8 cellular contexts compared by ENCODE assay signal in genomic region chr4:48343531-48343930, GRCh38.
DNase-seq lines count a peak whose midpoint lies in the region; TF ChIP-seq lines count a peak whose summit lies in the region.

No MANE protein-coding gene starts in this region.

- no peak overlapping the region for H3K27ac ChIP-seq in duodenal mucosa (ENCODE audit: low read depth, low read length)
- H3K27ac ChIP-seq in parathyroid adenoma, result no peak overlapping the region

- no peak overlapping the region for H3K9ac ChIP-seq in NT2/D1 (ENCODE audit: insufficient read length, low read depth)
- peak overlapping the region in 1 of 2 donors; percentile 77 for H3K9ac ChIP-seq in duodenal mucosa (ENCODE audit: low read depth in 1 of 2, low read length in 2 of 2)
- no peak overlapping the region for H3K9ac ChIP-seq in parathyroid adenoma

- H3K9me3 ChIP-seq in NT2/D1 (ENCODE audit: insufficient read depth, low read length), result no peaks in the 10 kb centered on the region
- H3K9me3 ChIP-seq in duodenal mucosa (ENCODE audit: control insufficient read depth in 1 of 2, low read length in 2 of 2), result no peaks in the 10 kb centered on the region
- H3K9me3 ChIP-seq in parathyroid adenoma (ENCODE audit: control insufficient read depth, low read length), result no peaks in the 10 kb centered on the region

- H3K4me3 ChIP-seq in NT2/D1 (ENCODE audit: insufficient read length, low read depth) (peak overlapping the region; percentile 88), duodenal mucosa (ENCODE audit: low read depth in 1 of 2, low read length in 2 of 2) (peak overlapping the region; percentile 93 to 95), parathyroid adenoma (ENCODE audit: low read depth, low read length) (peak overlapping the region; percentile 86)

- H3K27me3 ChIP-seq in NT2/D1 (ENCODE audit: insufficient read depth, insufficient read length) (no peaks in the 10 kb centered on the region), duodenal mucosa (ENCODE audit: control insufficient read depth in 1 of 2, insufficient read depth in 2 of 2, low read length in 2 of 2) (no peaks in the 10 kb centered on the region), parathyroid adenoma (ENCODE audit: control insufficient read depth, insufficient read depth, low read length) (no peaks in the 10 kb centered on the region)

- no peak for TF ChIP-seq CTCF in parathyroid adenoma (IDR thresholded peaks at IDR 0.05)

- no peaks in the 10 kb centered on the region for H3K36me3 ChIP-seq in NT2/D1 (ENCODE audit: insufficient read depth, insufficient read length, low read length)
- H3K36me3 ChIP-seq in duodenal mucosa (ENCODE audit: control insufficient read depth in 1 of 2, insufficient read depth in 2 of 2, low read length in 2 of 2), result no peaks in the 10 kb centered on the region
- H3K36me3 ChIP-seq in parathyroid adenoma (ENCODE audit: control insufficient read depth, insufficient read depth, low read length), result no peaks in the 10 kb centered on the region

- H3K4me2 ChIP-seq in parathyroid adenoma (ENCODE audit: low read length), result peak overlapping the region; percentile 95

- DNase-seq in EH (ENCODE audit: low read depth) (peak; percentile 57), NT2/D1 (ENCODE audit: low read depth, low spot score) (no peak), GM19238 (ENCODE audit: insufficient read length, low spot score) (no peak), COR-L47 (lab: John Stamatoyannopoulos, UW) (no peak), HK-2 (ENCODE audit: unreplicated experiment) (no peak), LoVo (ENCODE audit: low spot score) (no peak)

- H3K79me2 ChIP-seq in parathyroid adenoma, result peaks cover 23% of the 10 kb centered on the region

- no peaks in the 10 kb centered on the region for H3K4me1 ChIP-seq in NT2/D1 (ENCODE audit: insufficient read depth, insufficient read length)
- H3K4me1 ChIP-seq in duodenal mucosa (ENCODE audit: control insufficient read depth in 1 of 2, insufficient read depth in 2 of 2, low read length in 2 of 2), result peaks cover 31 to 34% of the 10 kb centered on the region in 2 donors
- peaks cover 4% of the 10 kb centered on the region for H3K4me1 ChIP-seq in parathyroid adenoma

- H2AFZ ChIP-seq in parathyroid adenoma, result no peak overlapping the region
